19 cellular contexts compared by ENCODE assay signal in genomic region chr15:80835338-80835737, GRCh38. TPM values are rescaled to one million over a fixed set of nuclear protein-coding genes. Genes with fewer than 3 reads are reported as not detected.
DNase-seq lines count a peak whose midpoint lies in the region; ATAC-seq and TF ChIP-seq lines count a peak whose summit lies in the region.
"Had no signal": no experiment of that assay in that cellular context is flagged by ENCODE, and none has a peak within 500 bp of the region (broad histone marks: within the 10 kb centered on the region; RNA-seq: fewer than 3 reads in every experiment).

No MANE protein-coding gene starts in this region.

- H3K36me3 ChIP-seq in MG63 = no peaks in the 10 kb centered on the region
- H3K36me3 ChIP-seq: BE2C, gastrocnemius medialis had no signal

- intact Hi-C loops in dorsolateral prefrontal cortex (cut with DNase I) = no loop called here

- H3K4me1 Mint-ChIP-seq in natural killer cell treated with Interleukin-12 subunit alpha and Interleukin-12 subunit beta and Interleukin-15 and Interleukin-18, amount 100 ng/mL, for 72 hours (ENCODE audit: low read depth in 2 of 2) = peaks cover 0 to 4% of the 10 kb centered on the region in 2 donors
- H3K4me1 Mint-ChIP-seq: activated CD8-positive, alpha-beta memory T cell treated with anti-CD3 and anti-CD28 coated beads, Interleukin-2, amount 10 ng/mL, durations not matched to agents 7 days and 5 days had no signal

- H3K36me3 Mint-ChIP-seq in natural killer cell treated with Interleukin-12 subunit alpha and Interleukin-12 subunit beta and Interleukin-15 and Interleukin-18, amount 100 ng/mL, for 72 hours = no peaks in the 10 kb centered on the region
- H3K36me3 Mint-ChIP-seq: activated CD8-positive, alpha-beta memory T cell treated with anti-CD3 and anti-CD28 coated beads, Interleukin-2, amount 10 ng/mL, durations not matched to agents 7 days and 5 days; stimulated activated naive B cell treated with anti-CD40 and anti-IgM and Interleukin-4, amounts not matched to agents 10 μg/mL and 1 μg/mL and 100 μg/mL, for 72 hours had no signal

- DNase-seq in AG20443 (ENCODE audit: low spot score) (peak; percentile 45), MG63 (peak; percentile 23), dorsolateral prefrontal cortex (no peak), mesenteric fat pad (ENCODE audit: low spot score) (peak; percentile 53)
- DNase-seq in activated CD4-positive, alpha-beta T cell treated with anti-CD3 and anti-CD28 coated beads for 48 hours = no peak
- no peak for DNase-seq in natural killer cell treated with Interleukin-12 subunit alpha and Interleukin-12 subunit beta and Interleukin-15 and Interleukin-18, amount 100 ng/mL, for 72 hours (ENCODE audit: low spot score)
- DNase-seq: activated CD8-positive, alpha-beta memory T cell treated with anti-CD3 and anti-CD28 coated beads, Interleukin-2, amount 10 ng/mL, durations not matched to agents 7 days and 5 days; activated gamma-delta T cell treated with Interleukin-2 at 50 U/mL for 16 hours; BE2C; DND-41; effector memory CD4-positive, alpha-beta T cell; gastrocnemius medialis; KBM-7; NCI-H1417 treated with DMSO at 0.1 percent for 48 hours; nucleus accumbens; stimulated activated naive B cell treated with anti-CD40 and anti-IgM and Interleukin-4, amounts not matched to agents 10 μg/mL and 1 μg/mL and 100 μg/mL, for 72 hours had no signal

- peak in 1 of 56 donors; percentile 11 for TF ChIP-seq CTCF in dorsolateral prefrontal cortex (IDR thresholded peaks at IDR 0.05 in 54 of 56, conservative IDR thresholded peaks at IDR 0.05 in 2 of 56; ENCODE audit: low read depth in 1 of 56, partially characterized antibody in 56 of 56)

- H3K27me3 Mint-ChIP-seq in natural killer cell treated with Interleukin-12 subunit alpha and Interleukin-12 subunit beta and Interleukin-15 and Interleukin-18, amount 100 ng/mL, for 72 hours = peaks cover 13 to 30% of the 10 kb centered on the region in 2 donors
- H3K27me3 Mint-ChIP-seq: stimulated activated naive B cell treated with anti-CD40 and anti-IgM and Interleukin-4, amounts not matched to agents 10 μg/mL and 1 μg/mL and 100 μg/mL, for 72 hours had no signal

- no peak for ATAC-seq in GM19035 (IDR thresholded peaks at IDR 0.05; ENCODE audit: unreplicated experiment)
- no peak for ATAC-seq in HG02870 (IDR thresholded peaks at IDR 0.05; ENCODE audit: unreplicated experiment)
- ATAC-seq in natural killer cell treated with Interleukin-12 subunit alpha and Interleukin-12 subunit beta and Interleukin-15 and Interleukin-18, amount 100 ng/mL, for 72 hours = no peak
- ATAC-seq: activated CD8-positive, alpha-beta memory T cell treated with anti-CD3 and anti-CD28 coated beads, Interleukin-2, amount 10 ng/mL, durations not matched to agents 7 days and 5 days; gastrocnemius medialis; stimulated activated naive B cell treated with anti-CD40 and anti-IgM and Interleukin-4, amounts not matched to agents 10 μg/mL and 1 μg/mL and 100 μg/mL, for 72 hours had no signal

- no peak overlapping the region for H3K4me3 Mint-ChIP-seq in natural killer cell treated with Interleukin-12 subunit alpha and Interleukin-12 subunit beta and Interleukin-15 and Interleukin-18, amount 100 ng/mL, for 72 hours
- H3K4me3 Mint-ChIP-seq: activated CD8-positive, alpha-beta memory T cell treated with anti-CD3 and anti-CD28 coated beads, Interleukin-2, amount 10 ng/mL, durations not matched to agents 7 days and 5 days; stimulated activated naive B cell treated with anti-CD40 and anti-IgM and Interleukin-4, amounts not matched to agents 10 μg/mL and 1 μg/mL and 100 μg/mL, for 72 hours had no signal

- no peak overlapping the region for H3K27ac Mint-ChIP-seq in natural killer cell treated with Interleukin-12 subunit alpha and Interleukin-12 subunit beta and Interleukin-15 and Interleukin-18, amount 100 ng/mL, for 72 hours
- H3K27ac Mint-ChIP-seq: activated CD8-positive, alpha-beta memory T cell treated with anti-CD3 and anti-CD28 coated beads, Interleukin-2, amount 10 ng/mL, durations not matched to agents 7 days and 5 days; stimulated activated naive B cell treated with anti-CD40 and anti-IgM and Interleukin-4, amounts not matched to agents 10 μg/mL and 1 μg/mL and 100 μg/mL, for 72 hours had no signal

- no peaks in the 10 kb centered on the region for H3K9me3 ChIP-seq in MG63
- H3K9me3 ChIP-seq: BE2C, gastrocnemius medialis had no signal

- H3K27me3 ChIP-seq in MG63 (no peaks in the 10 kb centered on the region), dorsolateral prefrontal cortex (no peaks in the 10 kb centered on the region)
- H3K27me3 ChIP-seq: BE2C, gastrocnemius medialis had no signal

- H3K9me3 Mint-ChIP-seq in natural killer cell treated with Interleukin-12 subunit alpha and Interleukin-12 subunit beta and Interleukin-15 and Interleukin-18, amount 100 ng/mL, for 72 hours = no peaks in the 10 kb centered on the region
- H3K9me3 Mint-ChIP-seq: stimulated activated naive B cell treated with anti-CD40 and anti-IgM and Interleukin-4, amounts not matched to agents 10 μg/mL and 1 μg/mL and 100 μg/mL, for 72 hours had no signal

- H3K4me3 ChIP-seq in MG63 (no peak overlapping the region), dorsolateral prefrontal cortex (no peak overlapping the region)
- H3K4me3 ChIP-seq: gastrocnemius medialis, skin epidermis had no signal

- H3K27ac ChIP-seq in dorsolateral prefrontal cortex = peak overlapping the region in 46 of 59 donors; percentile 1 to 84 (median 60)
- H3K27ac ChIP-seq: gastrocnemius medialis, skin epidermis had no signal

RNA-seq across cellular contexts. Expression of gene CEMIP, which starts 56.2 kb away (rescaled TPM):
- total RNA-seq in MG63 (2014; rRNA removed; shearing (Covaris generic); ENCODE audit: low replicate concordance) = 5.4 and 8.0 TPM in 2 replicates
- total RNA-seq in dorsolateral prefrontal cortex (10 to 100 TPM in 87 of 120 experiments, 1 to 10 TPM in 33; 2.8 to 70.9 (median 12.4) TPM), mesenteric fat pad (5.9 TPM)
- under 1 TPM; 0.19 to 0.50 TPM for total RNA-seq in natural killer cell treated with Interleukin-12 subunit alpha and Interleukin-12 subunit beta and Interleukin-15 and Interleukin-18, amount 100 ng/mL, for 72 hours
- total RNA-seq: activated CD8-positive, alpha-beta memory T cell treated with anti-CD3 and anti-CD28 coated beads, Interleukin-2, amount 10 ng/mL, durations not matched to agents 7 days and 5 days had no signal

Comparison
In these comparisons a context has a peak if more than half of its experiments do, and no peak if none do; other contexts are left out.
1. DNase-seq: peak in AG20443 (single experiment), MG63 (single experiment) and mesenteric fat pad (single experiment); none in dorsolateral prefrontal cortex (0 of 10), activated CD4-positive, alpha-beta T cell treated with anti-CD3 and anti-CD28 coated beads for 48 hours (single experiment) and natural killer cell treated with Interleukin-12 subunit alpha and Interleukin-12 subunit beta and Interleukin-15 and Interleukin-18, amount 100 ng/mL, for 72 hours (single experiment).